Comparison of ENCODE assay signal across 17 cellular contexts in genomic region chr19:55931936-55932386, GRCh38. TPM values are rescaled to one million over a fixed set of nuclear protein-coding genes. Genes with fewer than 3 reads are reported as not detected.
DNase-seq lines count a peak whose midpoint lies in the region; ATAC-seq and TF ChIP-seq lines count a peak whose summit lies in the region.
"Had no signal": no experiment of that assay in that cellular context is flagged by ENCODE, and none has a peak within 500 bp of the region (broad histone marks: within the 10 kb centered on the region; RNA-seq: fewer than 3 reads in every experiment).

TSS of gene NLRP13 (minus strand) at chr19:55932336. CDS start at chr19:55932311, 25 bp downstream.

- H3K4me2 ChIP-seq in osteoblast (ENCODE audit: insufficient read depth, low read length), result no peak within 1 kb of the TSS

- no peaks in the 10 kb centered on the region for H3K27me3 ChIP-seq in osteoblast (ENCODE audit: insufficient read depth, low read length)
- no peaks in the 10 kb centered on the region for H3K27me3 ChIP-seq in vagina
- H3K27me3 ChIP-seq in left lung, result no peaks in the 10 kb centered on the region

- H3K27ac Mint-ChIP-seq in endothelial cell (ENCODE audit: unreplicated experiment), result no peak within 1 kb of the TSS
- H3K27ac Mint-ChIP-seq: CD4-positive, alpha-beta memory T cell; HFFc6 had no signal

- H3K4me3 ChIP-seq in osteoblast (ENCODE audit: insufficient read depth, low read length) (no peak within 1 kb of the TSS), vagina (no peak within 1 kb of the TSS), left lung (no peak within 1 kb of the TSS)
- H3K4me3 ChIP-seq: HAP-1 had no signal

- DNase-seq in endothelial cell (ENCODE audit: low spot score), result no peak
- DNase-seq in osteoblast (ENCODE audit: insufficient read length, low spot score, missing footprints), result peak; percentile 15
- DNase-seq in vagina (ENCODE audit: extremely low spot score in 2 of 2), result peak; percentile 42 to 72
- DNase-seq in cerebellar cortex (ENCODE audit: low spot score), result no peak
- DNase-seq in left lung, result no peak
- DNase-seq: C1 segment of cervical spinal cord; Calu3; CD4-positive, alpha-beta memory T cell; COR-L47; DMS53; DND-41; GOT3; HFFc6 had no signal

- H3K9me3 Mint-ChIP-seq in endothelial cell (ENCODE audit: unreplicated experiment), result peaks cover 29% of the 10 kb centered on the region

- no peaks in the 10 kb centered on the region for H3K79me2 ChIP-seq in osteoblast (ENCODE audit: insufficient read depth, low read length)

- no peak within 1 kb of the TSS for H3K27ac ChIP-seq in osteoblast (ENCODE audit: low read depth, low read length)
- no peak within 1 kb of the TSS for H3K27ac ChIP-seq in vagina
- no peak within 1 kb of the TSS for H3K27ac ChIP-seq in left lung

- no peaks in the 10 kb centered on the region for H3K4me1 Mint-ChIP-seq in endothelial cell (ENCODE audit: unreplicated experiment)
- H3K4me1 Mint-ChIP-seq: CD4-positive, alpha-beta memory T cell had no signal

- ATAC-seq in HG02840 (IDR thresholded peaks at IDR 0.05; ENCODE audit: low FRiP score, unreplicated experiment) (no peak), left lung (no peak)

- H3K27me3 Mint-ChIP-seq in endothelial cell (ENCODE audit: unreplicated experiment), result peaks cover 2% of the 10 kb centered on the region

- peak within 1 kb of the TSS; percentile 15 for H3K4me3 Mint-ChIP-seq in endothelial cell (ENCODE audit: unreplicated experiment)
- H3K4me3 Mint-ChIP-seq: CD4-positive, alpha-beta memory T cell; HFFc6 had no signal

- intact Hi-C loops in vagina (cut with DNase I), result no loop called here
- intact Hi-C loops in left lung (cut with DNase I), result no loop called here

- no peak for TF ChIP-seq POLR2A in vagina (IDR thresholded peaks at IDR 0.05)

- TF ChIP-seq CTCF in endothelial cell (IDR thresholded peaks at IDR 0.05; ENCODE audit: unreplicated experiment) (no peak), osteoblast (IDR thresholded peaks at IDR 0.05; ENCODE audit: extremely low read depth, low read depth, low read length) (no peak), vagina (IDR thresholded peaks at IDR 0.05) (no peak), left lung (IDR thresholded peaks at IDR 0.05) (no peak)

- no peak within 1 kb of the TSS for H2AFZ ChIP-seq in osteoblast (ENCODE audit: low read length)

- no peaks in the 10 kb centered on the region for H4K20me1 ChIP-seq in osteoblast (ENCODE audit: insufficient read depth, low read length)

- H3K36me3 ChIP-seq in osteoblast (ENCODE audit: insufficient read depth, low read length), result no peaks in the 10 kb centered on the region
- H3K36me3 ChIP-seq in vagina, result no peaks in the 10 kb centered on the region
- no peaks in the 10 kb centered on the region for H3K36me3 ChIP-seq in left lung
- H3K36me3 ChIP-seq: HAP-1 had no signal

- peaks cover 20% of the 10 kb centered on the region for H3K36me3 Mint-ChIP-seq in endothelial cell (ENCODE audit: low read depth, unreplicated experiment)
- H3K36me3 Mint-ChIP-seq: CD4-positive, alpha-beta memory T cell had no signal

- H3K4me1 ChIP-seq in osteoblast (ENCODE audit: insufficient read depth, low read length), result no peaks in the 10 kb centered on the region
- H3K4me1 ChIP-seq in vagina, result no peaks in the 10 kb centered on the region
- no peaks in the 10 kb centered on the region for H3K4me1 ChIP-seq in left lung
- H3K4me1 ChIP-seq: HAP-1 had no signal

- H3K9me3 ChIP-seq in osteoblast (ENCODE audit: low read depth, low read length) (peaks cover 2% of the 10 kb centered on the region), vagina (no peaks in the 10 kb centered on the region), left lung (peaks cover 0 to 7% of the 10 kb centered on the region in 2 donors)
- H3K9me3 ChIP-seq: HAP-1 had no signal

RNA-seq across cellular contexts. Expression of gene NLRP13, which starts in this region (rescaled TPM):
- total RNA-seq in endothelial cell (ENCODE audit: unreplicated experiment), result not detected
- total RNA-seq in osteoblast, result not detected in 2 replicates
- total RNA-seq in vagina, result not detected
- not detected for total RNA-seq in left lung
- total RNA-seq: A172; A673; Calu3; CD4-positive, alpha-beta memory T cell; HFFc6 had no signal

Comparison
In these comparisons a context has a peak if more than half of its experiments do, and no peak if none do; other contexts are left out.
1. Peak in DNase-seq in osteoblast; RNA of the gene not detected or under 1 TPM.
2. Peak in DNase-seq in vagina; RNA of the gene not detected or under 1 TPM.